1 cellular context compared by ENCODE assay signal in genomic region chr13:89269737-89270136, GRCh38.
TF ChIP-seq lines count a peak whose summit lies in the region.

No MANE protein-coding gene starts in this region.

TF ChIP-seq in GM23338, 12 proteins besides CTCF, POLR2A, EP300 and RAD21 (continued from another document):
- TF ChIP-seq ZNF462 (CRISPR knock-in tag; IDR thresholded peaks at IDR 0.05) (no peak), STAT1 (IDR thresholded peaks at IDR 0.05; ENCODE audit: unreplicated experiment) (no peak), ZNF114 (CRISPR knock-in tag; IDR thresholded peaks at IDR 0.05) (no peak), POLR2AphosphoS5 (IDR thresholded peaks at IDR 0.05; ENCODE audit: low read depth) (no peak), EZH2phosphoT487 (IDR thresholded peaks at IDR 0.05; ENCODE audit: unreplicated experiment) (no peak), ETS1 (IDR thresholded peaks at IDR 0.05) (no peak)
